In the genomic region with DNA sequence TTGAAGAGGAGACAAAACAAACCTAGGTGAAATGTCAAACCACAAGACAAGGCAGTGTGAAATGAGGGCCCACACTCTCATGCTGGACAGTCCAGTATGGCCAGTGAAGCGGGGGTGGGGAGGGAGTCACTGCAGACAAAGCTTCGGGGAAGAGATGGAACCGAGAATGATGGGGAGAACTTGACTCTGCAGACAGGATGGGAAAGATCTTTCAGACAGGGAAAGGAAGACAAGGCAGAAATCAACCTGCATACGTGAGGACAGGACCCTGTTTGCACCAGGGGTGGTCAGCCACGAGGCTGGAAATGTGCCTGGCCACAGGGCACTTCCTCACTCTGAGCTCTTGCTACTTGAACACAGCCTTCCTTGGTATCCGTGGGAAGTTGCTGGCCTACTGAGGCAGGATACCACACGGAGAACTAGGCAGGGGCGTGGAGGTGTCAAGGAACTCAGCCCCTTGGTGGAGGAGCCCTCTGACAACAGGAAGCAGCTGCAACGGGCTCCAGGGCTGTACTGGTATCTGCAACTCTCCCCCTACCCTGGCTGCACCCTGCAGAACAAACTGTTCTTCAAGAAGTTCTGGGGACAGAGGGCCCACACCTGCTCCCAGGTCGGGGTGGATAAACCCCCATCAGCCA, we compare ENCODE assay signal across 9 cellular contexts. TPM values are rescaled to one million over a fixed set of nuclear protein-coding genes. Genes with fewer than 3 reads are reported as not detected.
DNase-seq lines count a peak whose midpoint lies in the region; ATAC-seq, FAIRE-seq and TF ChIP-seq lines count a peak whose summit lies in the region.
"Had no signal": no experiment of that assay in that cellular context is flagged by ENCODE, and none has a peak within 500 bp of the region (broad histone marks: within the 10 kb centered on the region; RNA-seq: fewer than 3 reads in every experiment).

No MANE protein-coding gene starts in this region.

- H3K36me3 ChIP-seq in OCI-LY1 (ENCODE audit: insufficient read depth, low read length) = no peaks in the 10 kb centered on the region; the same call in 1 of the 2 replicates
- no peaks in the 10 kb centered on the region for H3K36me3 ChIP-seq in gastrocnemius medialis

- no peak for DNase-seq in GM18507 (ENCODE audit: extremely low spot score, insufficient read length, low read depth)
- DNase-seq in dermis blood vessel endothelial cell = peak; percentile 69
- no peak for DNase-seq in gastrocnemius medialis
- no peak for DNase-seq in SHP77 (lab: John Stamatoyannopoulos, UW)
- no peak for DNase-seq in cerebellar cortex (ENCODE audit: low spot score)

- peak overlapping the region; percentile 96 for H3K27ac ChIP-seq in OCI-LY1 (ENCODE audit: low read depth, low read length, poor library complexity, severe bottlenecking)
- peak overlapping the region in 3 of 4 donors; percentile 32 to 55 (median 44) for H3K27ac ChIP-seq in gastrocnemius medialis
- H3K27ac ChIP-seq: VCaP had no signal

- no peaks in the 10 kb centered on the region for H4K20me1 ChIP-seq in OCI-LY1 (ENCODE audit: insufficient read depth, low read length)

- TF ChIP-seq CTCF in OCI-LY1 (IDR thresholded peaks at IDR 0.05; ENCODE audit: low read length) = no peak
- TF ChIP-seq CTCF in gastrocnemius medialis (IDR thresholded peaks at IDR 0.05 in 4 of 5, conservative IDR thresholded peaks at IDR 0.05 in 1 of 5) = no peak

- peak overlapping the region; percentile 65 for H3K9ac ChIP-seq in OCI-LY1 (ENCODE audit: low read length)

- no peak for TF ChIP-seq POLR2A in gastrocnemius medialis (IDR thresholded peaks at IDR 0.05)

- ATAC-seq in gastrocnemius medialis = no peak
- no peak for ATAC-seq in HG03039 (IDR thresholded peaks at IDR 0.05; ENCODE audit: unreplicated experiment)
- ATAC-seq in HG03571 (IDR thresholded peaks at IDR 0.05; ENCODE audit: unreplicated experiment) = no peak

- no peaks in the 10 kb centered on the region for H3K9me2 ChIP-seq in OCI-LY1 (ENCODE audit: low read depth, low read length)

- no peak overlapping the region for H2AFZ ChIP-seq in OCI-LY1 (ENCODE audit: low read length)

- intact Hi-C loops in gastrocnemius medialis (cut with DNase I; ENCODE audit: low total_unique reads) = loop anchor here (10.0 kb wide), 2 partner anchors 263 to 357 kb away; a partner anchor contains a TSS

- H3F3A ChIP-seq in OCI-LY1 (ENCODE audit: insufficient read depth, low read length) = peaks cover 18% of the 10 kb centered on the region; the same call in 1 of the 2 replicates

- H3K4me3 ChIP-seq in OCI-LY1 (ENCODE audit: low read depth, low read length, poor library complexity, severe bottlenecking) (no peak overlapping the region), gastrocnemius medialis (no peak overlapping the region)

- H3K9me3 ChIP-seq in OCI-LY1 (ENCODE audit: low read length) = no peaks in the 10 kb centered on the region
- no peaks in the 10 kb centered on the region for H3K9me3 ChIP-seq in gastrocnemius medialis

- peaks cover 99% of the 10 kb centered on the region for H3K4me1 ChIP-seq in OCI-LY1 (ENCODE audit: insufficient read depth, low read length, severe bottlenecking)
- peaks cover 11 to 22% of the 10 kb centered on the region in 2 donors for H3K4me1 ChIP-seq in gastrocnemius medialis

- in situ Hi-C loops in gastrocnemius medialis (cut with MboI; ENCODE audit: low sequenced_read_pairs in 4 of 4) = loop anchor here in 3 of 4 donors (5.0 to 25.0 kb wide), 6 partner anchors 57 to 364 kb away; a partner anchor contains a TSS

- no peaks in the 10 kb centered on the region for H3K79me2 ChIP-seq in OCI-LY1 (ENCODE audit: insufficient read depth, low read length)

- H3K27me3 ChIP-seq in OCI-LY1 (ENCODE audit: insufficient read depth, low read length) (no peaks in the 10 kb centered on the region), gastrocnemius medialis (no peaks in the 10 kb centered on the region)

- peak overlapping the region; percentile 52; the same call in 1 of the 2 replicates for H3K4me2 ChIP-seq in OCI-LY1 (ENCODE audit: low read length)

- peak; percentile 38 for FAIRE-seq in GM18507 (lab: Jason Lieb, UNC)

RNA-seq across cellular contexts. Expression of a gene that starts 9.3 kb away (rescaled TPM):
- total RNA-seq in dermis blood vessel endothelial cell (236 and 391 TPM in 2 replicates), gastrocnemius medialis (100 to 1,000 TPM; 180 to 244 (median 208) TPM)
